9 cellular contexts compared by ENCODE assay signal in the genomic region with DNA sequence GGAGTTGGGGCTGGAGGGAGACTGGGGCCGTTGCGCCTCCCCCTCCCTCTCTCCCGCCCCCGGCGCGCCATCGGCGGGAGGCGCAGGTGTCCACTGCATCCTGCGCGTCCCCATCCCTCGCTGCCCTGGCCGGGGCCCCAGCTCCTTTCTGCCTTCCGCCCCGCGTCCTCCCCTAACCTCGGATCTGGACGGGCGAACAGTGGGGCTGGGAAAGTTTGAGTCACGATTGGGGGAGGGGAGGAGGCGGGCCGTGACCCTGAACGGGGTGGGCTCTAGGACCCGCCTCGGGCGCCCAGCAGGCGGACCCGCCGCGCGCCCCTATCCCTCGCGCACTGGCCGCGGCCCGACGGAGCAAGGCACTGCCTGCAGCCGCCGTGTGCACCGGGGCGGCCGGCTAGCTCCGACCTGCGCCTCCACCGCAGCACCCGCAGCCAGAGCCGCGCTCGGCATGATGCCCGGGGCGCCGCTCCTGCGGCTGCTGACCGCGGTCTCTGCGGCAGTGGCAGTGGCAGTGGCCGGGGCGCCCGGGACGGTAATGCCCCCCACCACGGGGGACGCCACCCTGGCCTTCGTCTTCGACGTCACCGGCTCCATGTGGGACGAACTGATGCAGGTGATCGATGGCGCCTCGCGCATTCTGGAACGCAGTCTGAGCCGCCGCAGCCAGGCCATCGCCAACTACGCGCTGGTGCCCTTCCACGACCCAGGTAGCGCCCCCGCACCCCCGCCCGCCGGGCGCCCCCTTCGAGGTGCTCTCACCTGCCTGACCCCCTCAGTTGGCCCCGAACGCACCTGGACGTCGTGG. TPM values are rescaled to one million over a fixed set of nuclear protein-coding genes. Genes with fewer than 3 reads are reported as not detected.
A peak's percentile ranks its signal among the peaks of the same experiment; 100 is the strongest.
DNase-seq lines count a peak whose midpoint lies in the region; ATAC-seq and TF ChIP-seq lines count a peak whose summit lies in the region.
"Had no signal": no experiment of that assay in that cellular context is flagged by ENCODE, and none has a peak within 500 bp of the region (broad histone marks: within the 10 kb centered on the region; RNA-seq: fewer than 3 reads in every experiment).

A gene with protein sequence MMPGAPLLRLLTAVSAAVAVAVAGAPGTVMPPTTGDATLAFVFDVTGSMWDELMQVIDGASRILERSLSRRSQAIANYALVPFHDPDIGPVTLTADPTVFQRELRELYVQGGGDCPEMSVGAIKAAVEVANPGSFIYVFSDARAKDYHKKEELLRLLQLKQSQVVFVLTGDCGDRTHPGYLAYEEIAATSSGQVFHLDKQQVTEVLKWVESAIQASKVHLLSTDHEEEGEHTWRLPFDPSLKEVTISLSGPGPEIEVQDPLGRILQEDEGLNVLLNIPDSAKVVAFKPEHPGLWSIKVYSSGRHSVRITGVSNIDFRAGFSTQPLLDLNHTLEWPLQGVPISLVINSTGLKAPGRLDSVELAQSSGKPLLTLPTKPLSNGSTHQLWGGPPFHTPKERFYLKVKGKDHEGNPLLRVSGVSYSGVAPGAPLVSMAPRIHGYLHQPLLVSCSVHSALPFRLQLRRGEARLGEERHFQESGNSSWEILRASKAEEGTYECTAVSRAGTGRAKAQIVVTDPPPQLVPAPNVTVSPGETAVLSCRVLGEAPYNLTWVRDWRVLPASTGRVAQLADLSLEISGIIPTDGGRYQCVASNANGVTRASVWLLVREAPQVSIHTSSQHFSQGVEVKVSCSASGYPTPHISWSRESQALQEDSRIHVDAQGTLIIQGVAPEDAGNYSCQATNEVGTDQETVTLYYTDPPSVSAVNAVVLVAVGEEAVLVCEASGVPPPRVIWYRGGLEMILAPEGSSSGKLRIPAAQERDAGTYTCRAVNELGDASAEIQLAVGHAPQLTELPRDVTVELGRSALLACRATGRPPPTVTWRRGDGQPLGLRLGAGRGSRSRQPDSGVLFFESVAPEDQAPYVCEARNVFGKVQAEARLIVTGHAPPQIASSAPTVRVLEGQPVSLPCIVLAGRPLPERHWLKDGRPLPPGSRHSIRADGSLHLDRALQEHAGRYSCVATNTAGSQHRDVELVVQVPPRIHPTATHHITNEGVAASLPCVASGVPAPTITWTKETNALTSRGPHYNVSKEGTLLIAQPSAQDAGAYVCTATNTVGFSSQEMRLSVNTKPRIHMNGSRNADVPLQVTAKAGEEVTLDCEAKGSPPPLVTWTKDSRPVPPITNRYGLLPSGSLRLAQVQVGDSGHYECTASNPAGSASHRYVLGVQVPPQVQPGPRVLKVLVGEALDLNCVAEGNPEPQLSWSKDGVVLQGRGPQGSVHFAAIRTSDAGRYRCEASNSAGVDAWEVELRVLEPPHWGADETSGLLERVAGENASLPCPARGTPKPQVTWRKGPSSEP (N-terminal part only) (plus strand): TSS at position 330 of the 805 bp plus-strand sequence. CDS start 119 bp downstream, at position 449.

- H3K79me2 ChIP-seq in MM.1S (ENCODE audit: low read length), result no peaks in the 10 kb centered on the region

- H3K9me3 ChIP-seq in A673 (ENCODE audit: low read depth, low read length, poor library complexity, severe bottlenecking) (no peaks in the 10 kb centered on the region), MM.1S (replicated peaks; ENCODE audit: insufficient read depth, low read length) (no peaks in the 10 kb centered on the region)

- peak within 1 kb of the TSS; percentile 71 to 81 (median 76) for H3K4me3 Mint-ChIP-seq in nephron

- H3F3A ChIP-seq in MM.1S (ENCODE audit: insufficient read depth, low read length), result no peaks in the 10 kb centered on the region

- BruUV-seq in A673 (replicated peaks; lab: Mats Ljungman, UMichigan), result no TSS peak

- ATAC-seq in foreskin keratinocyte, result peak; percentile 33
- no peak for ATAC-seq in GM21526 (IDR thresholded peaks at IDR 0.05; ENCODE audit: low FRiP score, unreplicated experiment)

- H3K27ac Mint-ChIP-seq in nephron, result no peak within 1 kb of the TSS

- H3K36me3 Mint-ChIP-seq in nephron (ENCODE audit: low read depth), result no peaks in the 10 kb centered on the region

- TF ChIP-seq CTCF in A673 (conservative IDR thresholded peaks at IDR 0.05; ENCODE audit: low read depth, low read length), result no peak
- TF ChIP-seq CTCF in foreskin keratinocyte (conservative IDR thresholded peaks at IDR 0.05), result no peak
- no peak for TF ChIP-seq CTCF in nephron (IDR thresholded peaks at IDR 0.05; ENCODE audit: unreplicated experiment in 3 of 3)
- no peak for TF ChIP-seq CTCF in MM.1S (IDR thresholded peaks at IDR 0.05; ENCODE audit: low read length)

- no peaks in the 10 kb centered on the region for H3K9me2 ChIP-seq in MM.1S (replicated peaks; ENCODE audit: insufficient read depth, low read length)

- H2AFZ ChIP-seq in MM.1S (ENCODE audit: low read length), result no peak within 1 kb of the TSS

- H3K36me3 ChIP-seq in A673 (ENCODE audit: insufficient read depth, low read length, poor library complexity, severe bottlenecking) (no peaks in the 10 kb centered on the region), MM.1S (replicated peaks; ENCODE audit: insufficient read depth, low read length) (no peaks in the 10 kb centered on the region)

- peaks cover 26% of the 10 kb centered on the region for H3K4me1 Mint-ChIP-seq in nephron

- POLR2A ChIA-PET in A673 (lab: Charles Lee; ENCODE audit: low non-redundant PET), result no interaction called here

- H3K4me3 ChIP-seq in A673 (ENCODE audit: low read depth, low read length, poor library complexity, severe bottlenecking), result peak within 1 kb of the TSS; percentile 15
- H3K4me3 ChIP-seq in MM.1S (ENCODE audit: low read length), result no peak within 1 kb of the TSS

- CTCF ChIA-PET in A673 (lab: Charles Lee), result no interaction called here

- H3K4me2 ChIP-seq in MM.1S (ENCODE audit: low read depth, low read length), result no peak within 1 kb of the TSS

- H4K20me1 ChIP-seq in MM.1S (ENCODE audit: insufficient read depth, low read length), result no peaks in the 10 kb centered on the region

- no peak within 1 kb of the TSS for H3K9ac ChIP-seq in MM.1S (ENCODE audit: low read length)

- H3K27me3 Mint-ChIP-seq in nephron (ENCODE audit: low read depth), result peaks cover 94% of the 10 kb centered on the region

- intact Hi-C loops in A673 (cut with micrococcal nuclease; ENCODE audit: unreplicated experiment), result no loop called here

- DNase-seq in A673 (ENCODE audit: low spot score) (no peak), LHCN-M2 (ENCODE audit: low read depth) (peak; percentile 12), foreskin keratinocyte (peak in 1 of 2 donors; percentile 12), MM.1S (no peak), NCI-H2196 (lab: John Stamatoyannopoulos, UW; ENCODE audit: unreplicated experiment) (no peak)
- no peak for DNase-seq in stimulated activated CD4-positive, alpha-beta T cell treated with anti-CD3 and anti-CD28 coated beads, Interleukin-4, amount 100 ng/mL, for 24 hours
- DNase-seq: DND-41 had no signal

- peaks cover 68% of the 10 kb centered on the region for H3K27me3 ChIP-seq in A673 (replicated peaks; ENCODE audit: insufficient read depth, low read depth, low read length, poor library complexity)
- H3K27me3 ChIP-seq in foreskin keratinocyte, result peaks cover 87% of the 10 kb centered on the region
- H3K27me3 ChIP-seq in MM.1S (replicated peaks; ENCODE audit: insufficient read depth, low read length), result peaks cover 99% of the 10 kb centered on the region

- no peaks in the 10 kb centered on the region for H3K9me3 Mint-ChIP-seq in nephron

- no peak within 1 kb of the TSS for H3K27ac ChIP-seq in A673 (ENCODE audit: low read depth, low read length, poor library complexity, severe bottlenecking)
- no peak within 1 kb of the TSS for H3K27ac ChIP-seq in foreskin keratinocyte
- H3K27ac ChIP-seq in MM.1S (ENCODE audit: low read length), result no peak within 1 kb of the TSS

- H3K4me1 ChIP-seq in A673 (ENCODE audit: insufficient read depth, low read length, poor library complexity, severe bottlenecking) (no peaks in the 10 kb centered on the region), foreskin keratinocyte (no peaks in the 10 kb centered on the region), MM.1S (ENCODE audit: low read length) (no peaks in the 10 kb centered on the region)

RNA-seq across cellular contexts. Expression of the gene that starts here (rescaled TPM):
- total RNA-seq in A673 (2021) (0.22 and 0.28 TPM in 2 replicates), LHCN-M2 (2014; rRNA removed) (12.1 and 15.7 TPM in 2 replicates), foreskin keratinocyte (not detected in 2 replicates)
- 0.30 TPM for polyA plus RNA-seq in LHCN-M2 (2012)
- not detected in 2 replicates for polyA plus RNA-seq in foreskin keratinocyte

Comparison
In these comparisons a context has a peak if more than half of its experiments do, and no peak if none do; other contexts are left out.
1. RNA of the gene that starts here (total RNA-seq): 12.1 to 15.7 TPM in LHCN-M2; 0.22 to 0.28 TPM in A673 and not detected in foreskin keratinocyte; every median in the first group is over 10 times any median in the second.
2. Peak in ATAC-seq in foreskin keratinocyte; RNA of the gene not detected or under 1 TPM.